ENCODE assay signal across 28 cellular contexts in the genomic region with DNA sequence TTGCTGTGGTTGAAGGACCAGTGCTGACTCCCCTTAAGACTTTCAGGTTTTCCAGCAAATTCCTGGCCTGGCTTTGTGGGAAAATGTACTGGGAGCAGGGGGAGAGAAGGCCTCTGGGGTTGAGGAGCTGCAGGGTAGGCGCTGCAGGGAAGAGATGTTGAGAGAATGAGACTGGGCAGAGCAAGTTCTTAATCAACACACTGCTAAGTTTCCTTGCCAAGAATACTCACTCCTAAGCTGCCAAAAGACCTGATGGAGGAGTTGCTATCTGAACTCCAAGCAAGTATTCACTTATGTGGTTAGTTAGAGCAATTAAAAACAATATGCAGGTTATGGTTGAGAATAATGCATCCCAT.
DNase-seq lines count a peak whose midpoint lies in the region; ATAC-seq and TF ChIP-seq lines count a peak whose summit lies in the region.
"Had no signal": no experiment of that assay in that cellular context is flagged by ENCODE, and none has a peak within 500 bp of the region (broad histone marks: within the 10 kb centered on the region; RNA-seq: fewer than 3 reads in every experiment).

No MANE protein-coding gene starts in this region.

- peak; percentile 77 for ATAC-seq in Right ventricle myocardium superior (ENCODE audit: poor library complexity)
- ATAC-seq in heart right ventricle, result peak in 5 of 8 donors; percentile 40 to 85 (median 50)
- ATAC-seq in aorta (ENCODE audit: low FRiP score), result peak; percentile 41
- ATAC-seq in activated T-cell treated with anti-CD3 and anti-CD28 coated beads, Interleukin-2, amount 50 U/mL, for 4 hours, result no peak
- ATAC-seq: left colon had no signal

- H3K27ac Mint-ChIP-seq in nephron, result peak overlapping the region; percentile 62 to 82 (median 74)
- H3K27ac Mint-ChIP-seq: activated naive CD8-positive, alpha-beta T cell treated with anti-CD3 and anti-CD28 coated beads, Interleukin-2, amount 10 ng/mL, durations not matched to agents 7 days and 5 days; activated T-cell treated with anti-CD3 and anti-CD28 coated beads, Interleukin-2, amount 50 U/mL, for 24 hours; IgD-negative memory B cell had no signal

- DNase-seq in Right ventricle myocardium superior (no peak), left ventricle myocardium inferior (no peak), heart right ventricle (no peak), aorta (no peak), SJCRH30 (no peak), NCI-H2227 treated with DMSO at 0.1 percent for 48 hours (lab: John Stamatoyannopoulos, UW) (no peak)
- no peak for DNase-seq in activated T-cell treated with anti-CD3 and anti-CD28 coated beads, Interleukin-2, amount 50 U/mL, for 4 hours
- DNase-seq: 8988T; activated CD4-positive, alpha-beta T cell treated with anti-CD3 and anti-CD28 coated beads for 48 hours; activated gamma-delta T cell treated with Interleukin-2 at 50 U/mL for 16 hours; activated naive CD8-positive, alpha-beta T cell treated with anti-CD3 and anti-CD28 coated beads, Interleukin-2, amount 10 ng/mL, durations not matched to agents 7 days and 5 days; activated T-cell treated with anti-CD3 and anti-CD28 coated beads, Interleukin-2, amount 50 U/mL, for 24 hours; brain microvascular endothelial cell; Caco-2; foreskin melanocyte; GOT3; left colon; MV-4-11; naive B cell; NCI-H1436; NCI-H2081 treated with DMSO at 0.1 percent for 48 hours; stimulated activated CD4-positive, alpha-beta T cell treated with anti-CD3 and anti-CD28 coated beads, Interleukin-15, amount 100 ng/mL, for 24 hours; stimulated activated CD4-positive, alpha-beta T cell treated with anti-CD3 and anti-CD28 coated beads, Interleukin-4, amount 100 ng/mL, for 4 hours; T1000 had no signal

- H3K4me1 ChIP-seq in left ventricle myocardium inferior (peaks cover 36% of the 10 kb centered on the region), heart right ventricle (peaks cover 2 to 45% (median 27%) of the 10 kb centered on the region in 9 donors), aorta (ENCODE audit: control insufficient read depth in 1 of 2, insufficient read depth in 2 of 2, low read length in 2 of 2) (peaks cover 2% of the 10 kb centered on the region in 2 donors), SJCRH30 (peaks cover 21% of the 10 kb centered on the region)
- H3K4me1 ChIP-seq: prostate gland had no signal

- no peaks in the 10 kb centered on the region for H3K9me3 Mint-ChIP-seq in nephron
- H3K9me3 Mint-ChIP-seq in activated T-cell treated with anti-CD3 and anti-CD28 coated beads, Interleukin-2, amount 50 U/mL, for 4 hours, result no peaks in the 10 kb centered on the region
- H3K9me3 Mint-ChIP-seq: activated naive CD8-positive, alpha-beta T cell treated with anti-CD3 and anti-CD28 coated beads, Interleukin-2, amount 10 ng/mL, durations not matched to agents 7 days and 5 days; activated T-cell treated with anti-CD3 and anti-CD28 coated beads, Interleukin-2, amount 50 U/mL, for 24 hours; IgD-negative memory B cell; naive B cell had no signal

- no peaks in the 10 kb centered on the region for H3K27me3 Mint-ChIP-seq in nephron (ENCODE audit: low read depth)
- H3K27me3 Mint-ChIP-seq in activated T-cell treated with anti-CD3 and anti-CD28 coated beads, Interleukin-2, amount 50 U/mL, for 4 hours (ENCODE audit: low read depth), result peaks cover 6% of the 10 kb centered on the region

- H3K27ac ChIP-seq in left ventricle myocardium inferior (replicated peaks) (no peak overlapping the region), heart right ventricle (no peak overlapping the region), aorta (ENCODE audit: low read depth in 1 of 2, low read length in 2 of 2) (no peak overlapping the region), SJCRH30 (no peak overlapping the region)
- H3K27ac ChIP-seq: brain microvascular endothelial cell, C4-2B, prostate gland had no signal

- H3K4me3 ChIP-seq in left ventricle myocardium inferior, result no peak overlapping the region
- no peak overlapping the region for H3K4me3 ChIP-seq in heart right ventricle
- no peak overlapping the region for H3K4me3 ChIP-seq in aorta (ENCODE audit: low read length in 2 of 2)
- H3K4me3 ChIP-seq in SJCRH30, result no peak overlapping the region
- H3K4me3 ChIP-seq: prostate gland had no signal

- H3K27me3 ChIP-seq in left ventricle myocardium inferior (ENCODE audit: low read depth) (no peaks in the 10 kb centered on the region), heart right ventricle (no peaks in the 10 kb centered on the region), aorta (ENCODE audit: control insufficient read depth in 1 of 2, insufficient read depth in 2 of 2, low read length in 1 of 2) (no peaks in the 10 kb centered on the region), SJCRH30 (no peaks in the 10 kb centered on the region)
- H3K27me3 ChIP-seq: brain microvascular endothelial cell had no signal

- H3K4me3 Mint-ChIP-seq in nephron, result no peak overlapping the region
- no peak overlapping the region for H3K4me3 Mint-ChIP-seq in activated T-cell treated with anti-CD3 and anti-CD28 coated beads, Interleukin-2, amount 50 U/mL, for 4 hours
- H3K4me3 Mint-ChIP-seq: activated naive CD8-positive, alpha-beta T cell treated with anti-CD3 and anti-CD28 coated beads, Interleukin-2, amount 10 ng/mL, durations not matched to agents 7 days and 5 days; activated T-cell treated with anti-CD3 and anti-CD28 coated beads, Interleukin-2, amount 50 U/mL, for 24 hours; IgD-negative memory B cell; naive B cell had no signal

- TF ChIP-seq CTCF in left ventricle myocardium inferior (IDR thresholded peaks at IDR 0.05; ENCODE audit: borderline replicate concordance) (no peak), heart right ventricle (IDR thresholded peaks at IDR 0.05) (no peak), nephron (IDR thresholded peaks at IDR 0.05; ENCODE audit: unreplicated experiment in 3 of 3) (no peak)

- H3K4me1 Mint-ChIP-seq in nephron, result peaks cover 45% of the 10 kb centered on the region
- H3K4me1 Mint-ChIP-seq in activated T-cell treated with anti-CD3 and anti-CD28 coated beads, Interleukin-2, amount 50 U/mL, for 4 hours (ENCODE audit: low read depth), result no peaks in the 10 kb centered on the region
- H3K4me1 Mint-ChIP-seq: activated naive CD8-positive, alpha-beta T cell treated with anti-CD3 and anti-CD28 coated beads, Interleukin-2, amount 10 ng/mL, durations not matched to agents 7 days and 5 days; IgD-negative memory B cell; naive B cell had no signal

- H3K36me3 Mint-ChIP-seq in nephron (ENCODE audit: low read depth), result no peaks in the 10 kb centered on the region
- no peaks in the 10 kb centered on the region for H3K36me3 Mint-ChIP-seq in activated T-cell treated with anti-CD3 and anti-CD28 coated beads, Interleukin-2, amount 50 U/mL, for 4 hours (ENCODE audit: insufficient read depth)
- H3K36me3 Mint-ChIP-seq: activated naive CD8-positive, alpha-beta T cell treated with anti-CD3 and anti-CD28 coated beads, Interleukin-2, amount 10 ng/mL, durations not matched to agents 7 days and 5 days; IgD-negative memory B cell; naive B cell had no signal

- H3K9me3 ChIP-seq in left ventricle myocardium inferior (replicated peaks), result no peaks in the 10 kb centered on the region
- no peaks in the 10 kb centered on the region for H3K9me3 ChIP-seq in heart right ventricle
- H3K9me3 ChIP-seq in aorta (ENCODE audit: control insufficient read depth, low read length), result no peaks in the 10 kb centered on the region
- no peaks in the 10 kb centered on the region for H3K9me3 ChIP-seq in SJCRH30 (replicated peaks)
- H3K9me3 ChIP-seq: Caco-2, prostate gland had no signal

- WGBS in heart right ventricle, 2 donors, result 19 to 45% methylated on average over 1 of the region's 1 CpG
- 0 to 14% methylated on average over 1 of the region's 1 CpG for WGBS in aorta, 2 donors

- intact Hi-C loops in Right ventricle myocardium superior (cut with DNase I), result no loop called here
- intact Hi-C loops in left ventricle myocardium inferior (cut with micrococcal nuclease), result no loop called here
- intact Hi-C loops in heart right ventricle (cut with DNase I), result no loop called here
- intact Hi-C loops in aorta (cut with DNase I), result no loop called here

- H3K36me3 ChIP-seq in left ventricle myocardium inferior, result no peaks in the 10 kb centered on the region
- H3K36me3 ChIP-seq in heart right ventricle, result no peaks in the 10 kb centered on the region
- H3K36me3 ChIP-seq in aorta (ENCODE audit: control insufficient read depth in 1 of 2, insufficient read depth in 2 of 2, low read length in 1 of 2), result no peaks in the 10 kb centered on the region
- no peaks in the 10 kb centered on the region for H3K36me3 ChIP-seq in SJCRH30
- H3K36me3 ChIP-seq: brain microvascular endothelial cell, prostate gland had no signal

Comparison
In these comparisons a context has a peak if more than half of its experiments do, and no peak if none do; other contexts are left out.
1. ATAC-seq: peak in Right ventricle myocardium superior (single experiment), heart right ventricle (5 of 8) and aorta (single experiment); none in activated T-cell treated with anti-CD3 and anti-CD28 coated beads, Interleukin-2, amount 50 U/mL, for 4 hours (0 of 2).